ENCODE assay signal across 19 cellular contexts in genomic region chr6:168100011-168100802, GRCh38. TPM values are rescaled to one million over a fixed set of nuclear protein-coding genes. Genes with fewer than 3 reads are reported as not detected.
"Had no signal": no experiment of that assay in that cellular context is flagged by ENCODE, and none has a peak within 500 bp of the region (broad histone marks: within the 10 kb centered on the region; RNA-seq: fewer than 3 reads in every experiment).

No MANE protein-coding gene starts in this region.

- H3K36me3 ChIP-seq: colonic mucosa, esophagus squamous epithelium, gastroesophageal sphincter, left ventricle myocardium inferior had no signal

- H3K4me1 Mint-ChIP-seq: naive B cell had no signal

- H3K27me3 ChIP-seq: hepatocyte had no signal

- H3K36me3 Mint-ChIP-seq: naive B cell had no signal

- H3K9me3 ChIP-seq: colonic mucosa, esophagus squamous epithelium, gastroesophageal sphincter, left ventricle myocardium inferior had no signal

- H3K4me1 ChIP-seq: colonic mucosa had no signal

- H3K4me3 ChIP-seq: colonic mucosa, gastroesophageal sphincter, hepatocyte had no signal

- H3K9me3 Mint-ChIP-seq: nephron had no signal

- H3K27ac Mint-ChIP-seq: naive B cell had no signal

- H3K27ac ChIP-seq: colonic mucosa, esophagus squamous epithelium, gastroesophageal sphincter, hepatocyte, left ventricle myocardium inferior had no signal

- ATAC-seq: gastroesophageal sphincter had no signal

- H3K4me3 Mint-ChIP-seq: naive B cell, nephron had no signal

- DNase-seq: cerebellar nuclear complex; colonic mucosa; dermis blood vessel endothelial cell; esophagus squamous epithelium; foreskin fibroblast; glutamatergic neuron; left ventricle myocardium inferior; mesendoderm; naive B cell; small intestine; stimulated activated CD4-positive, alpha-beta T cell treated with anti-CD3 and anti-CD28 coated beads, Interleukin-2, amount 100 ng/mL, for 48 hours; stimulated activated naive CD4-positive, alpha-beta T cell treated with Interleukin-2 at 50 U/mL for 16 hours; trophoblast cell had no signal

RNA-seq across cellular contexts. Expression of gene FRMD1, which starts 21.2 kb away (rescaled TPM):
- total RNA-seq: dermis blood vessel endothelial cell, epithelial cell of proximal tubule, lung microvascular endothelial cell, pulmonary artery endothelial cell had no signal
- polyA plus RNA-seq: hepatocyte had no signal
